ENCODE assay signal across 36 cellular contexts in the genomic region with DNA sequence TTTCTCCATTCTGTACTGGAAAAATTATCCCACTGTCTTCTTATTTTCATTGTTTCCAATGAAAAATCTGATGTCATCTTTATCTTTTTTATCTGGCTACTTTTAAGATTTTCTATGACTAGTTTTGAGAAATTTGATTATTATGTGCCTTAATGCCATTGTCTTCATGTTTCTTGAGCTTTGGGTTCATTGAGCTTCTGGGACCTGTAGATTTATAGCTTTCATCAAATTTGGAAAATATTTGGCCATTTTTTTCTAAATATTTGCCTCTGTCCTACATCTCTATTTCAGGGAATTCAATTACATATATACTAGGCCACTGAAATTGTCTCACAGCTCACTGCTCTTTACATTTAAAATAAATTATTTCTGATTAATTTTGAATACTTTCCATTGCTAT. TPM values are rescaled to one million over a fixed set of nuclear protein-coding genes. Genes with fewer than 3 reads are reported as not detected.
"Had no signal": no experiment of that assay in that cellular context is flagged by ENCODE, and none has a peak within 500 bp of the region (broad histone marks: within the 10 kb centered on the region; RNA-seq: fewer than 3 reads in every experiment).

No MANE protein-coding gene starts in this region.

- DNase-seq: activated effector memory CD4-positive, alpha-beta T cell treated with anti-CD3 and anti-CD28 coated beads, Interleukin-2, amount 50 U/mL, for 16 hours; activated effector memory CD4-positive, alpha-beta T cell treated with Interleukin-2 at 50 U/mL for 16 hours; activated gamma-delta T cell; activated gamma-delta T cell treated with Interleukin-2 at 50 U/mL for 16 hours; activated naive CD4-positive, alpha-beta T cell; activated naive CD4-positive, alpha-beta T cell treated with anti-CD3 and anti-CD28 coated beads for 36 hours; activated naive CD4-positive, alpha-beta T cell treated with anti-CD3 and anti-CD28 coated beads, Interleukin-2, amount 10 ng/mL, durations not matched to agents 7 days and 5 days; activated naive CD4-positive, alpha-beta T cell treated with anti-CD3 and anti-CD28 coated beads, Interleukin-2, amount 50 U/mL, for 16 hours; activated naive CD4-positive, alpha-beta T cell treated with Interleukin-2 at 50 U/mL for 16 hours; activated naive CD8-positive, alpha-beta T cell treated with anti-CD3 and anti-CD28 coated beads for 36 hours; activated naive CD8-positive, alpha-beta T cell treated with anti-CD3 and anti-CD28 coated beads, Interleukin-2, amount 10 ng/mL, durations not matched to agents 7 days and 5 days; activated naive CD8-positive, alpha-beta T cell treated with anti-CD3 and anti-CD28 coated beads, Interleukin-2, amount 50 U/mL, for 24 hours; activated T-cell treated with anti-CD3 and anti-CD28 coated beads, Interleukin-2, amount 50 U/mL, for 24 hours; activated T-cell treated with anti-CD3 and anti-CD28 coated beads, Interleukin-2, amount 50 U/mL, for 4 hours; activated T-cell treated with anti-CD3 and anti-CD28 coated beads, Interleukin-2, amount 50 U/mL, for 48 hours; activated T-cell treated with anti-CD3 and anti-CD28 coated beads, Interleukin-2, amount 50 U/mL, for 72 hours; adrenal gland; amniotic stem cell; amygdala; anterior cingulate cortex; aorta; body of pancreas; brain microvascular endothelial cell; caudate nucleus; central memory CD4-positive, alpha-beta T cell; cerebellar nuclear complex had no signal

- H3K27me3 ChIP-seq: adrenal gland, ascending aorta, body of pancreas, brain microvascular endothelial cell, breast epithelium, cardiac muscle cell had no signal

- ATAC-seq: activated naive CD4-positive, alpha-beta T cell treated with anti-CD3 and anti-CD28 coated beads, Interleukin-2, amount 50 U/mL, for 72 hours; activated naive CD8-positive, alpha-beta T cell treated with anti-CD3 and anti-CD28 coated beads, Interleukin-2, amount 50 U/mL, for 24 hours; activated T-cell treated with anti-CD3 and anti-CD28 coated beads, Interleukin-2, amount 50 U/mL, for 4 hours; activated T-cell treated with anti-CD3 and anti-CD28 coated beads, Interleukin-2, amount 50 U/mL, for 72 hours; activated T-helper 17 cell treated with anti-CD3 and anti-CD28 coated beads, Interleukin-2, amount 50 U/mL, for 72 hours; body of pancreas had no signal

- H3K4me1 ChIP-seq: adrenal gland, ascending aorta, body of pancreas, breast epithelium had no signal

- H3K36me3 ChIP-seq: adrenal gland, ascending aorta, brain microvascular endothelial cell, breast epithelium, cardiac muscle cell had no signal

- FAIRE-seq: astrocyte, bronchial epithelial cell had no signal

- H3K4me3 ChIP-seq: adrenal gland, ascending aorta, body of pancreas, breast epithelium, cardiac muscle cell had no signal

- H3K27ac ChIP-seq: adrenal gland, ascending aorta, body of pancreas, brain microvascular endothelial cell, breast epithelium, cardiac muscle cell had no signal

RNA-seq across cellular contexts. Expression of a gene that starts 38.7 kb away (rescaled TPM):
- total RNA-seq: activated naive CD4-positive, alpha-beta T cell treated with anti-CD3 and anti-CD28 coated beads for 36 hours; activated naive CD4-positive, alpha-beta T cell treated with anti-CD3 and anti-CD28 coated beads, Interleukin-2, amount 50 U/mL, for 72 hours; activated naive CD8-positive, alpha-beta T cell treated with anti-CD3 and anti-CD28 coated beads for 36 hours; activated naive CD8-positive, alpha-beta T cell treated with anti-CD3 and anti-CD28 coated beads, Interleukin-2, amount 10 ng/mL, durations not matched to agents 7 days and 5 days; activated T-cell treated with anti-CD3 and anti-CD28 coated beads, Interleukin-2, amount 50 U/mL, for 4 hours; activated T-cell treated with anti-CD3 and anti-CD28 coated beads, Interleukin-2, amount 50 U/mL, for 72 hours; activated T-helper 1 cell treated with anti-CD3 and anti-CD28 coated beads, Interleukin-12 subunit alpha, Interleukin-12 subunit beta, Interleukin-2, Interleukin-4 antibody, amounts not matched to agents 30 ng/mL and 10 ng/mL and 1 ng/mL, durations not matched to agents 14 hours and 24 hours and 36 hours; activated T-helper 17 cell treated with anti-CD3 and anti-CD28 coated beads, Interleukin-2, amount 50 U/mL, for 72 hours; activated T-helper 2 cell treated with anti-CD3 and anti-CD28 coated beads, Interferon-gamma antibody, Interleukin-2, Interleukin-4, amounts not matched to agents 10 μg/mL and 5 μg/mL and 100 μg/mL, durations not matched to agents 14 hours and 24 hours and 36 hours; ascending aorta; cardiac septum had no signal
- polyA plus RNA-seq: cardiac muscle cell had no signal
